ENCODE assay signal across 8 cellular contexts in genomic region chr7:105268056-105268455, GRCh38.
DNase-seq lines count a peak whose midpoint lies in the region; ATAC-seq and TF ChIP-seq lines count a peak whose summit lies in the region.

No MANE protein-coding gene starts in this region.

- no peak for ATAC-seq in GM18519 (IDR thresholded peaks at IDR 0.05; ENCODE audit: low FRiP score, unreplicated experiment)

- TF ChIP-seq CTCF in Peyer's patch (IDR thresholded peaks at IDR 0.05) (peak in 3 of 6 experiments; percentile 10 to 30 (median 19)), osteocyte (IDR thresholded peaks at IDR 0.05) (no peak)

- peak overlapping the region; percentile 79 for H3K4me3 Mint-ChIP-seq in osteocyte (ENCODE audit: unreplicated experiment)

- H3K36me3 ChIP-seq in Peyer's patch: no peaks in the 10 kb centered on the region
- no peaks in the 10 kb centered on the region for H3K36me3 ChIP-seq in endocrine pancreas (ENCODE audit: control insufficient read depth, insufficient read depth, low read length)

- no peak for TF ChIP-seq POLR2A in Peyer's patch (IDR thresholded peaks at IDR 0.05)

- peak overlapping the region; percentile 31 to 71 (median 66) for H3K27ac ChIP-seq in Peyer's patch

- H3K4me1 ChIP-seq in Peyer's patch (peaks cover 0 to 18% (median 0%) of the 10 kb centered on the region in 4 donors), endocrine pancreas (ENCODE audit: control insufficient read depth, insufficient read depth, low read length) (peaks cover 16% of the 10 kb centered on the region)

- H3K9me3 ChIP-seq in Peyer's patch: no peaks in the 10 kb centered on the region
- no peaks in the 10 kb centered on the region for H3K9me3 ChIP-seq in endocrine pancreas (ENCODE audit: control insufficient read depth, low read length)

- H3K4me1 Mint-ChIP-seq in osteocyte (ENCODE audit: unreplicated experiment): peaks cover 43% of the 10 kb centered on the region

- H3K36me3 Mint-ChIP-seq in osteocyte (ENCODE audit: unreplicated experiment): no peaks in the 10 kb centered on the region

- H3K4me3 ChIP-seq in Peyer's patch (peak overlapping the region in 3 of 4 donors; percentile 16 to 42 (median 35)), endocrine pancreas (ENCODE audit: control insufficient read depth, insufficient read depth, low read length) (peak overlapping the region; percentile 95)

- no peaks in the 10 kb centered on the region for H3K27me3 ChIP-seq in Peyer's patch
- H3K27me3 ChIP-seq in endocrine pancreas (ENCODE audit: control insufficient read depth, insufficient read depth, low read length): no peaks in the 10 kb centered on the region

- no peaks in the 10 kb centered on the region for H3K27me3 Mint-ChIP-seq in osteocyte (ENCODE audit: unreplicated experiment)

- peak overlapping the region; percentile 69 for H3K9ac ChIP-seq in endocrine pancreas (ENCODE audit: control insufficient read depth, insufficient read depth, low read length)

- no peaks in the 10 kb centered on the region for H3K9me3 Mint-ChIP-seq in osteocyte (ENCODE audit: unreplicated experiment)

- H3K27ac Mint-ChIP-seq in osteocyte (ENCODE audit: unreplicated experiment): peak overlapping the region; percentile 87

- DNase-seq in stimulated activated CD4-positive, alpha-beta T cell treated with anti-CD3 and anti-CD28 coated beads, Interleukin-15, amount 100 ng/mL, for 24 hours: peak; percentile 20
- no peak for DNase-seq in stimulated activated CD4-positive, alpha-beta T cell treated with anti-CD3 and anti-CD28 coated beads, Interleukin-2, amount 100 ng/mL, for 24 hours
- no peak for DNase-seq in Peyer's patch
- DNase-seq in osteocyte (ENCODE audit: extremely low spot score, unreplicated experiment): no peak
- no peak for DNase-seq in epidermal melanocyte (ENCODE audit: insufficient read length, low spot score)
- no peak for DNase-seq in activated effector memory CD4-positive, alpha-beta T cell treated with Interleukin-2 at 50 U/mL for 16 hours
